In genomic region chr6:49550413-49551125, GRCh38 we compare ENCODE assay signal across 1 cellular context.
A peak's percentile ranks its signal among the peaks of the same experiment; 100 is the strongest.
TF ChIP-seq lines count a peak whose summit lies in the region.

TSS of gene C6orf141 (plus strand) at chr6:49550668. CDS start at chr6:49550793, 125 bp downstream.

TF ChIP-seq in HepG2, 621 proteins besides CTCF, POLR2A, EP300 and RAD21 (continued from another document):
- peak; percentile 33; the same call in 1 of the 2 replicates for TF ChIP-seq ZBTB33 (CRISPR knock-in tag; IDR thresholded peaks at IDR 0.05)
- no peak for TF ChIP-seq ZNF138 (CRISPR knock-in tag; IDR thresholded peaks at IDR 0.05; ENCODE audit: low read depth)
- 0 out of 2 replicates have a peak, but pooled peaks have one; percentile 20 for TF ChIP-seq ZNF777 (CRISPR knock-in tag; IDR thresholded peaks at IDR 0.05)
- TF ChIP-seq SIN3A (IDR thresholded peaks at IDR 0.05; ENCODE audit: borderline replicate concordance, low read depth, low read length), result no peak
- peak; percentile 15; the same call in 1 of the 2 replicates for TF ChIP-seq HIVEP1 (CRISPR knock-in tag; IDR thresholded peaks at IDR 0.05)
